ENCODE assay signal across 8 cellular contexts in the genomic region with DNA sequence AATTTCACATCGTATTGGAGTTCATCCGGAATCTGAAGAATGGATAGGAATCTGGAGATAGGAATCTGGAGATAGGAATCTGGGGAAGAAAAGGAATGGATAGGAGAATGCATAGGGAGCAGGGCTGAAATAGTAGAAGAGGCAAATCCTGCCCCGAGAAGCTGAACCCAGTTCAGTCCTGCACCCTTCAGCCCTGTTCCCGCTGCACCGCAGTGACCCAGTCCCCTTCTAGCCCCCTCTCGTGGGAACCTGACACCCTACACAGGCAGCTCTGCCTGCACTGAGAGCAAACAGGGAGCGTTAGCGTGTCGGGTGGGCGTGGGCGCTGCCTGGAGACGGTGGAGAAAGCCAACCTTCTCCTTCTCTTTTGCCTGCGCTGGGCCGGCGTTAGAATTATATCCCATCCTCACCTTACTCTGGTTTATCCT. TPM values are rescaled to one million over a fixed set of nuclear protein-coding genes. Genes with fewer than 3 reads are reported as not detected.
DNase-seq lines count a peak whose midpoint lies in the region; ATAC-seq and TF ChIP-seq lines count a peak whose summit lies in the region.
"Had no signal": no experiment of that assay in that cellular context is flagged by ENCODE, and none has a peak within 500 bp of the region (broad histone marks: within the 10 kb centered on the region; RNA-seq: fewer than 3 reads in every experiment).

No MANE protein-coding gene starts in this region.

- peak overlapping the region; percentile 80 for H3K4me3 Mint-ChIP-seq in glutamatergic neuron (ENCODE audit: unreplicated experiment)

- H3K9me3 ChIP-seq in skeletal muscle tissue (ENCODE audit: control insufficient read depth in 3 of 3, low read length in 3 of 3), result no peaks in the 10 kb centered on the region

- H3K9me3 Mint-ChIP-seq in glutamatergic neuron (ENCODE audit: unreplicated experiment), result peaks cover 1% of the 10 kb centered on the region

- H3K36me3 Mint-ChIP-seq in glutamatergic neuron (ENCODE audit: unreplicated experiment), result no peaks in the 10 kb centered on the region

- peaks cover 2% of the 10 kb centered on the region for H3K27me3 Mint-ChIP-seq in glutamatergic neuron (ENCODE audit: unreplicated experiment)

- H3K4me1 ChIP-seq in skeletal muscle tissue (ENCODE audit: control insufficient read depth in 3 of 3, insufficient read depth in 3 of 3, low read length in 3 of 3), result peaks cover 13 to 15% (median 13%) of the 10 kb centered on the region in 3 donors

- no peak overlapping the region for H3K9ac ChIP-seq in skeletal muscle tissue (ENCODE audit: low read depth in 1 of 3, low read length in 3 of 3)

- H3K4me3 ChIP-seq in skeletal muscle tissue (ENCODE audit: low read length in 3 of 3), result peak overlapping the region; percentile 27 to 68 (median 68)

- H3K27ac Mint-ChIP-seq in glutamatergic neuron (ENCODE audit: unreplicated experiment), result no peak overlapping the region

- peaks cover 36 to 38% (median 37%) of the 10 kb centered on the region in 3 donors for H3K27me3 ChIP-seq in skeletal muscle tissue (ENCODE audit: control insufficient read depth in 3 of 3, insufficient read depth in 3 of 3, low read length in 3 of 3)

- no peak overlapping the region for H3K27ac ChIP-seq in skeletal muscle tissue (ENCODE audit: low read depth, low read length)

- TF ChIP-seq CTCF in glutamatergic neuron (IDR thresholded peaks at IDR 0.05; ENCODE audit: partially characterized antibody, unreplicated experiment), result no peak

- no peaks in the 10 kb centered on the region for H3K36me3 ChIP-seq in skeletal muscle tissue (ENCODE audit: control insufficient read depth in 3 of 3, insufficient read depth in 3 of 3, low read length in 3 of 3)

- ATAC-seq in HG03520 (IDR thresholded peaks at IDR 0.05; ENCODE audit: unreplicated experiment), result no peak

- peak; percentile 54 for DNase-seq in NCI-H748 treated with DMSO at 0.1 percent for 48 hours (lab: John Stamatoyannopoulos, UW)
- DNase-seq in glutamatergic neuron, result no peak
- DNase-seq in NCI-H1930 (lab: John Stamatoyannopoulos, UW), result no peak
- DNase-seq in hepatic stellate cell (ENCODE audit: low spot score), result no peak
- DNase-seq: NCI-H2081 treated with DMSO at 0.1 percent for 48 hours had no signal

- no peaks in the 10 kb centered on the region for H3K4me1 Mint-ChIP-seq in glutamatergic neuron (ENCODE audit: low read depth, unreplicated experiment)

RNA-seq across cellular contexts. Expression of gene CCKBR, which starts 1.1 kb away (rescaled TPM):
- total RNA-seq in glutamatergic neuron (ENCODE audit: unreplicated experiment) (0.96 TPM), skeletal muscle tissue (not detected)

RNA-seq across cellular contexts. Expression of gene CNGA4, which starts 19.7 kb away (rescaled TPM):
- total RNA-seq in glutamatergic neuron (ENCODE audit: unreplicated experiment) (not detected), skeletal muscle tissue (not detected)
- total RNA-seq: lower leg skin had no signal

RNA-seq across cellular contexts. Expression of gene FHIP1B, which starts 24.1 kb away (rescaled TPM):
- total RNA-seq in glutamatergic neuron (ENCODE audit: unreplicated experiment), result 25.3 TPM
- 8.9 TPM for total RNA-seq in skeletal muscle tissue

RNA-seq across cellular contexts. Expression of gene C11orf42, which starts 53.2 kb away (rescaled TPM):
- total RNA-seq in glutamatergic neuron (ENCODE audit: unreplicated experiment) (not detected), skeletal muscle tissue (not detected)
- total RNA-seq: lower leg skin had no signal

RNA-seq across cellular contexts. Expression of gene OR52W1, which starts 59.6 kb away (rescaled TPM):
- total RNA-seq in glutamatergic neuron (ENCODE audit: unreplicated experiment) (not detected), skeletal muscle tissue (not detected)
- total RNA-seq: lower leg skin had no signal
